8 cellular contexts compared by ENCODE assay signal in genomic region chr12:10153271-10154144, GRCh38. TPM values are rescaled to one million over a fixed set of nuclear protein-coding genes. Genes with fewer than 3 reads are reported as not detected.
DNase-seq lines count a peak whose midpoint lies in the region; ATAC-seq and TF ChIP-seq lines count a peak whose summit lies in the region.

No MANE protein-coding gene starts in this region.

- POLR2A ChIA-PET in PC-3 (lab: Charles Lee; ENCODE audit: unreplicated experiment), result interaction anchor here (0.6 kb wide), 1 partner anchor 151 kb away, joined by 4 read pairs; no protein-coding TSS in a partner anchor

- H3F3A ChIP-seq in PC-3 (ENCODE audit: low read length, unreplicated experiment), result no peaks in the 10 kb centered on the region

- H3K4me1 ChIP-seq in PC-3 (ENCODE audit: insufficient read depth, low read length) (no peaks in the 10 kb centered on the region), fibroblast of lung (ENCODE audit: control insufficient read depth, extremely low read depth, insufficient read depth, low read length) (peaks cover 2% of the 10 kb centered on the region)

- H3K4me2 ChIP-seq in PC-3 (ENCODE audit: low read length) (peak overlapping the region; percentile 85), fibroblast of lung (ENCODE audit: extremely low read depth, insufficient read depth, low read length) (peak overlapping the region; percentile 94)

- DNase-seq in GM12864 (ENCODE audit: low read depth) (no peak), PC-3 (peak; percentile 75), fibroblast of lung (ENCODE audit: low read depth in 2 of 2) (peak; percentile 65 to 81), myocyte (ENCODE audit: low read depth) (peak; percentile 75)
- DNase-seq in activated T-cell treated with anti-CD3 and anti-CD28 coated beads, Interleukin-2, amount 50 U/mL, for 48 hours, result peak; percentile 75 to 77
- DNase-seq in stimulated activated CD8-positive, alpha-beta memory T cell treated with anti-CD3 and anti-CD28 coated beads, Interleukin-7, amount 100 ng/mL, for 1 hour (ENCODE audit: low read depth in 2 of 2), result peak; percentile 5 to 32
- DNase-seq in NK-92 treated with Interleukin-12 subunit alpha and Interleukin-12 subunit beta, amount 100 ng/mL, for 24 hours (lab: John Stamatoyannopoulos, UW), result no peak

- ATAC-seq in HG03439 (IDR thresholded peaks at IDR 0.05; ENCODE audit: unreplicated experiment), result peak; percentile 72
- ATAC-seq in PC-3, result peak; percentile 79

- H3K4me3 ChIP-seq in GM12864 (ENCODE audit: low read depth, low read length) (peak overlapping the region; percentile 47), PC-3 (ENCODE audit: low read length) (peak overlapping the region; percentile 65), fibroblast of lung (replicated peaks in 1 of 4; ENCODE audit: control extremely low read depth in 1 of 4, insufficient read depth in 1 of 4, low read depth in 3 of 4, low read length in 4 of 4) (peak overlapping the region; percentile 16 to 55 (median 40))

- no peaks in the 10 kb centered on the region for H3K27me3 ChIP-seq in PC-3 (ENCODE audit: low read length)
- no peaks in the 10 kb centered on the region for H3K27me3 ChIP-seq in fibroblast of lung (ENCODE audit: control insufficient read depth, insufficient read depth, low read length)

- peak overlapping the region; percentile 94 for H2AFZ ChIP-seq in PC-3 (ENCODE audit: low read length)
- peak overlapping the region; percentile 92 for H2AFZ ChIP-seq in fibroblast of lung (ENCODE audit: low read length)

- no peaks in the 10 kb centered on the region for H3K9me2 ChIP-seq in PC-3 (replicated peaks; ENCODE audit: low read length)

- no peaks in the 10 kb centered on the region for H4K20me1 ChIP-seq in PC-3 (ENCODE audit: low read length)
- H4K20me1 ChIP-seq in fibroblast of lung (ENCODE audit: control insufficient read depth, extremely low read depth, insufficient read depth, low read length), result no peaks in the 10 kb centered on the region

- TF ChIP-seq CTCF in GM12864 (IDR thresholded peaks at IDR 0.05; ENCODE audit: low read depth, low read length, missing control alignments) (peak; percentile 74), PC-3 (conservative IDR thresholded peaks at IDR 0.05; ENCODE audit: low read depth, low read length) (peak; percentile 73), fibroblast of lung (conservative IDR thresholded peaks at IDR 0.05 in 1 of 2, IDR thresholded peaks at IDR 0.05 in 1 of 2; ENCODE audit: low read depth in 1 of 2, low read length in 2 of 2) (peak; percentile 65 to 70)

- H3K9ac ChIP-seq in PC-3 (ENCODE audit: low read length) (no peak overlapping the region; the same call in 1 of the 2 replicates), fibroblast of lung (ENCODE audit: insufficient read depth, low read length) (peak overlapping the region; percentile 63)

- no peaks in the 10 kb centered on the region for H3K36me3 ChIP-seq in PC-3 (ENCODE audit: low read depth, low read length)
- no peaks in the 10 kb centered on the region for H3K36me3 ChIP-seq in fibroblast of lung (ENCODE audit: control insufficient read depth, insufficient read depth, low read length)

- no TSS peak for BruUV-seq in PC-3 (replicated peaks; lab: Mats Ljungman, UMichigan)

- no peaks in the 10 kb centered on the region for H3K9me3 ChIP-seq in PC-3 (ENCODE audit: low read length)
- H3K9me3 ChIP-seq in fibroblast of lung (ENCODE audit: control insufficient read depth, insufficient read depth, low read depth, low read length), result no peaks in the 10 kb centered on the region

- CTCF ChIA-PET in PC-3 (lab: Charles Lee), result interaction anchor here (0.9 to 1.4 kb wide), 4 partner anchors 22 to 144 kb away, joined by 3 to 9 read pairs (median 6); no protein-coding TSS in a partner anchor

- no peak overlapping the region for H3K27ac ChIP-seq in PC-3 (ENCODE audit: low read length)
- H3K27ac ChIP-seq in fibroblast of lung (ENCODE audit: insufficient read depth, low read length), result peak overlapping the region; percentile 66

- intact Hi-C loops in PC-3 (cut with micrococcal nuclease), result loop anchor here (1.0 kb wide), 1 partner anchor 38 kb away; no protein-coding TSS in a partner anchor

- no peaks in the 10 kb centered on the region for H3K79me2 ChIP-seq in PC-3 (ENCODE audit: low read length)
- no peaks in the 10 kb centered on the region for H3K79me2 ChIP-seq in fibroblast of lung (ENCODE audit: control insufficient read depth, insufficient read depth, low read length)

RNA-seq across cellular contexts. Expression of gene OLR1, which starts 18.4 kb away (rescaled TPM):
- total RNA-seq in PC-3 (2014; rRNA removed) (0.80 TPM in 1 of 2 replicates, not detected in the other), fibroblast of lung (0.26 and 1.2 TPM in 2 replicates), myocyte (not detected in 2 replicates)
- polyA plus RNA-seq in fibroblast of lung, result 3.2 and 27.4 TPM in 2 replicates
- 1.5 and 14.3 TPM in 2 replicates for polyA plus RNA-seq in fibroblast of lung (2012)
- polyA minus RNA-seq in fibroblast of lung (ENCODE audit: low replicate concordance), result 6.0 TPM in 1 of 2 replicates, not detected in the other
- polyA plus RNA-seq in myocyte (2012), result not detected

RNA-seq across cellular contexts. Expression of gene CLEC7A, which starts 23.5 kb away (rescaled TPM):
- total RNA-seq in PC-3 (2014; rRNA removed), result 0.40 TPM in 1 of 2 replicates, not detected in the other
- total RNA-seq in fibroblast of lung, result not detected in 2 replicates
- polyA plus RNA-seq in fibroblast of lung, result 0.03 TPM in 1 of 2 replicates, not detected in the other
- not detected in 2 replicates for polyA plus RNA-seq in fibroblast of lung (2012)
- not detected in 2 replicates for polyA minus RNA-seq in fibroblast of lung (ENCODE audit: low replicate concordance)
- not detected in 2 replicates for total RNA-seq in myocyte
- not detected for polyA plus RNA-seq in myocyte (2012)

RNA-seq across cellular contexts. Expression of gene TMEM52B, which starts 25.3 kb away (rescaled TPM):
- total RNA-seq in PC-3 (2014; rRNA removed), result not detected in 2 replicates
- under 0.01 and 0.50 TPM in 2 replicates for total RNA-seq in fibroblast of lung
- 0.53 and 5.7 TPM in 2 replicates for polyA plus RNA-seq in fibroblast of lung
- 0.61 and 4.1 TPM in 2 replicates for polyA plus RNA-seq in fibroblast of lung (2012)
- polyA minus RNA-seq in fibroblast of lung (ENCODE audit: low replicate concordance), result 32.8 TPM in 1 of 2 replicates, not detected in the other
- total RNA-seq in myocyte, result not detected in 2 replicates
- polyA plus RNA-seq in myocyte (2012), result not detected

RNA-seq across cellular contexts. Expression of gene CLEC1A, which starts 54.7 kb away (rescaled TPM):
- total RNA-seq in PC-3 (2014; rRNA removed), result not detected in 2 replicates
- total RNA-seq in fibroblast of lung, result not detected in 2 replicates
- polyA plus RNA-seq in fibroblast of lung, result 0.08 TPM in 1 of 2 replicates, not detected in the other
- not detected in 2 replicates for polyA plus RNA-seq in fibroblast of lung (2012)
- not detected in 2 replicates for polyA minus RNA-seq in fibroblast of lung (ENCODE audit: low replicate concordance)
- not detected in 2 replicates for total RNA-seq in myocyte
- polyA plus RNA-seq in myocyte (2012), result not detected

RNA-seq across cellular contexts. Expression of gene GABARAPL1, which starts 59.2 kb away (rescaled TPM):
- total RNA-seq in PC-3 (2014; rRNA removed) (14.9 and 24.5 TPM in 2 replicates), fibroblast of lung (105 and 186 TPM in 2 replicates), myocyte (52.6 and 61.1 TPM in 2 replicates)
- 68.1 and 363 TPM in 2 replicates for polyA plus RNA-seq in fibroblast of lung
- polyA plus RNA-seq in fibroblast of lung (2012), result 57.3 and 279 TPM in 2 replicates
- polyA minus RNA-seq in fibroblast of lung (ENCODE audit: low replicate concordance), result 29.3 and 97.1 TPM in 2 replicates
- 87.4 TPM for polyA plus RNA-seq in myocyte (2012)

Comparison
In these comparisons a context has a peak if more than half of its experiments do, and no peak if none do; other contexts are left out.
1. DNase-seq: peak in PC-3 (single experiment), activated T-cell treated with anti-CD3 and anti-CD28 coated beads, Interleukin-2, amount 50 U/mL, for 48 hours (2 of 2), fibroblast of lung (2 of 2), myocyte (single experiment) and stimulated activated CD8-positive, alpha-beta memory T cell treated with anti-CD3 and anti-CD28 coated beads, Interleukin-7, amount 100 ng/mL, for 1 hour (2 of 2); none in GM12864 (single experiment) and NK-92 treated with Interleukin-12 subunit alpha and Interleukin-12 subunit beta, amount 100 ng/mL, for 24 hours (single experiment).
2. Peak in every context shown above with its lines, with median percentiles within 50 percentile points of each other: H3K4me3 ChIP-seq and CTCF ChIP-seq.